16 cellular contexts compared by ENCODE assay signal in the genomic region with DNA sequence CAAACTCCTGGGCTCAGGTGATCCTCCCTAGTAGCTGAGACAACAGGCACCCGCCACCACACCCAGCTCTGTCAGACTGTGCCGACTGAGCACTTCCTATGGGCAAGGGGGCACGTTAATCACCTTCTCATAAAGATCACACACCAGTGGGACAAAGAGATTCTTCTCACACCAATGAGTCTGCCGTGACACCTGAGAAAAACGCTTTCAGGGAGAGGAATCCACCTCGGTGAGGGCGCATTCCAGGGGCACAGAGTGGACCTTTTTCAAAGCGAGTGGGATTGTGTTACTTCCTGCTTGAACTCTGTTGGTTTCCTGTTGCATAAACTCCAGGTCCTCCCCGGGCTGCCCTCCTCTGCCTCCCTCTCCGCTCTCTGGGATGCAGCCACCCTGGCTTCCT. TPM values are rescaled to one million over a fixed set of nuclear protein-coding genes. Genes with fewer than 3 reads are reported as not detected.
A peak's percentile ranks its signal among the peaks of the same experiment; 100 is the strongest.
DNase-seq lines count a peak whose midpoint lies in the region; ATAC-seq, FAIRE-seq and TF ChIP-seq lines count a peak whose summit lies in the region.
"Had no signal": no experiment of that assay in that cellular context is flagged by ENCODE, and none has a peak within 500 bp of the region (broad histone marks: within the 10 kb centered on the region; RNA-seq: fewer than 3 reads in every experiment).

No MANE protein-coding gene starts in this region.

- H3K23ac ChIP-seq in trophoblast cell (ENCODE audit: low read length): no peak overlapping the region

- no TSS peak for BruUV-seq in endothelial cell of umbilical vein (replicated peaks; lab: Mats Ljungman, UMichigan)
- BruUV-seq in OCI-LY7 (replicated peaks; lab: Mats Ljungman, UMichigan): no TSS peak

- H3K18ac ChIP-seq in trophoblast cell (ENCODE audit: low read length): no peak overlapping the region

- no peak overlapping the region for H4K12ac ChIP-seq in trophoblast cell (ENCODE audit: low read depth, low read length)

- H3K9me3 ChIP-seq in endothelial cell of umbilical vein (replicated peaks; ENCODE audit: control insufficient read depth, insufficient read depth, low read length) (no peaks in the 10 kb centered on the region), trophoblast cell (ENCODE audit: insufficient read depth, low read depth, low read length) (peaks cover 1% of the 10 kb centered on the region), OCI-LY7 (ENCODE audit: low read length) (no peaks in the 10 kb centered on the region), suprapubic skin (no peaks in the 10 kb centered on the region)
- H3K9me3 ChIP-seq: uterus had no signal

- H2BK5ac ChIP-seq in trophoblast cell (ENCODE audit: low read depth, low read length, poor library complexity): no peak overlapping the region

- WGBS in trophoblast cell (ENCODE audit: extremely low coverage, insufficient coverage, insufficient read length): no CpG with 5 or more reads among the region's 10 CpGs
- WGBS in suprapubic skin: 79% methylated on average over 10 of the region's 10 CpGs

- no peak overlapping the region for H2AK5ac ChIP-seq in trophoblast cell (ENCODE audit: low read length)

- H3K9me2 ChIP-seq in OCI-LY7 (ENCODE audit: insufficient read depth, low read length): no peaks in the 10 kb centered on the region

- H3K27ac ChIP-seq in endothelial cell of umbilical vein (ENCODE audit: insufficient read depth, low read depth, low read length): no peak overlapping the region
- H3K27ac ChIP-seq in trophoblast cell (ENCODE audit: low read depth, low read length): no peak overlapping the region
- no peak overlapping the region for H3K27ac ChIP-seq in OCI-LY7 (ENCODE audit: low read depth, low read length, poor library complexity, severe bottlenecking)
- no peak overlapping the region for H3K27ac ChIP-seq in suprapubic skin
- H3K27ac ChIP-seq: uterus had no signal

- POLR2A ChIA-PET in endothelial cell of umbilical vein (lab: Charles Lee) (no interaction called here), OCI-LY7 (lab: Charles Lee) (interaction anchor here (0.8 to 1.0 kb wide), 2 partner anchors 9 to 16 kb away, joined by 3 to 4 read pairs; no protein-coding TSS in a partner anchor)

- H2BK120ac ChIP-seq in trophoblast cell (ENCODE audit: insufficient read depth, low read length, poor library complexity): no peak overlapping the region

- H4K91ac ChIP-seq in trophoblast cell (ENCODE audit: low read depth, low read length): no peak overlapping the region

- no peak overlapping the region for H3K4ac ChIP-seq in trophoblast cell (ENCODE audit: low read depth, low read length)

- TF ChIP-seq POLR2A in NB4 (IDR thresholded peaks at IDR 0.05; ENCODE audit: extremely low read depth, insufficient read length) (peak; percentile 19), endothelial cell of umbilical vein (IDR thresholded peaks at IDR 0.05; ENCODE audit: low read depth, low read length) (no peak), suprapubic skin (IDR thresholded peaks at IDR 0.05) (no peak)

- H3K27me3 ChIP-seq in endothelial cell of umbilical vein (ENCODE audit: control insufficient read depth in 2 of 2, insufficient read depth in 2 of 2, low read length in 2 of 2) (no peaks in the 10 kb centered on the region), trophoblast cell (ENCODE audit: insufficient read depth, low read length) (no peaks in the 10 kb centered on the region), suprapubic skin (no peaks in the 10 kb centered on the region)
- H3K27me3 ChIP-seq: uterus had no signal

- H2BK12ac ChIP-seq in trophoblast cell (ENCODE audit: low read length): no peak overlapping the region

- peak overlapping the region; percentile 26 for H4K8ac ChIP-seq in trophoblast cell (ENCODE audit: low read depth, low read length)

- dilution Hi-C loops in endothelial cell of umbilical vein (cut with MboI; ENCODE audit: extremely low pct_ligation_motif_present, low sequenced_read_pairs): no loop called here

- ATAC-seq in HG03280 (IDR thresholded peaks at IDR 0.05; ENCODE audit: unreplicated experiment): no peak
- ATAC-seq: stimulated activated memory B cell treated with anti-CD40 and anti-IgM and Interleukin-4, amounts not matched to agents 10 μg/mL and 1 μg/mL and 100 μg/mL, for 72 hours had no signal

- H3K79me2 ChIP-seq in endothelial cell of umbilical vein (ENCODE audit: control insufficient read depth, insufficient read depth, low read length) (no peaks in the 10 kb centered on the region), trophoblast cell (ENCODE audit: control insufficient read depth, insufficient read depth, low read length, poor library complexity) (no peaks in the 10 kb centered on the region), OCI-LY7 (ENCODE audit: insufficient read depth, low read depth, low read length) (no peaks in the 10 kb centered on the region)

- H3K4me2 ChIP-seq in endothelial cell of umbilical vein (ENCODE audit: insufficient read depth, low read length) (peak overlapping the region; percentile 67), trophoblast cell (ENCODE audit: low read length) (no peak overlapping the region), OCI-LY7 (ENCODE audit: low read length) (no peak overlapping the region)

- no peaks in the 10 kb centered on the region for H4K20me1 ChIP-seq in endothelial cell of umbilical vein (replicated peaks; ENCODE audit: control insufficient read depth, extremely low read depth, insufficient read depth, low read length)
- H4K20me1 ChIP-seq in OCI-LY7 (ENCODE audit: insufficient read depth, low read length): no peaks in the 10 kb centered on the region

- H3K14ac ChIP-seq in trophoblast cell (ENCODE audit: low read length): no peak overlapping the region

- no peaks in the 10 kb centered on the region for H3K36me3 ChIP-seq in endothelial cell of umbilical vein (ENCODE audit: control insufficient read depth in 2 of 2, extremely low read depth in 1 of 2, insufficient read depth in 2 of 2, low read length in 2 of 2)
- H3K36me3 ChIP-seq in trophoblast cell (ENCODE audit: control insufficient read depth in 1 of 2, insufficient read depth in 2 of 2, low read length in 2 of 2): no peaks in the 10 kb centered on the region
- H3K36me3 ChIP-seq in OCI-LY7 (ENCODE audit: insufficient read depth, low read length): no peaks in the 10 kb centered on the region
- H3K36me3 ChIP-seq in suprapubic skin: no peaks in the 10 kb centered on the region
- H3K36me3 ChIP-seq: uterus had no signal

- H2AFZ ChIP-seq in endothelial cell of umbilical vein (ENCODE audit: low read depth, low read length) (peak overlapping the region; percentile 87), trophoblast cell (ENCODE audit: insufficient read depth, low read length, poor library complexity) (no peak overlapping the region), OCI-LY7 (ENCODE audit: low read length) (no peak overlapping the region)

- peak; percentile 86 for FAIRE-seq in endothelial cell of umbilical vein (lab: Jason Lieb, UNC)
- FAIRE-seq: astrocyte, GM18507 had no signal

- DNase-seq in SIG-M5 treated with dmso at 0.1 percent for 504 hours (lab: John Stamatoyannopoulos, UW; ENCODE audit: unreplicated experiment) (peak; percentile 54), SIG-M5 (lab: John Stamatoyannopoulos, UW) (no peak), NB4 (ENCODE audit: low read depth) (peak; percentile 72), endothelial cell of umbilical vein (ENCODE audit: low read depth, low spot score) (peak; percentile 16), trophoblast cell (no peak), OCI-LY7 (ENCODE audit: low spot score) (no peak), suprapubic skin (ENCODE audit: low spot score in 2 of 2) (no peak)
- DNase-seq: activated CD4-positive, alpha-beta T cell treated with anti-CD3 and anti-CD28 coated beads, Interleukin-2, amount 10 ng/mL, durations not matched to agents 24 days and 14 days; H9; NCI-H2029 treated with DMSO at 0.1 percent for 48 hours; NCI-H526 treated with DMSO at 0.1 percent for 48 hours; uterus had no signal

- peaks cover 3% of the 10 kb centered on the region for H3K79me1 ChIP-seq in trophoblast cell (ENCODE audit: low read length)

- intact Hi-C loops in endothelial cell of umbilical vein (cut with micrococcal nuclease) (no loop called here), OCI-LY7 (cut with micrococcal nuclease; ENCODE audit: unreplicated experiment) (no loop called here)

- TF ChIP-seq EP300 in suprapubic skin (IDR thresholded peaks at IDR 0.05): no peak

- peak overlapping the region; percentile 51 for H3K4me3 ChIP-seq in NB4 (ENCODE audit: low read depth, low read length)
- no peak overlapping the region for H3K4me3 ChIP-seq in endothelial cell of umbilical vein (replicated peaks in 1 of 3; ENCODE audit: insufficient read depth in 1 of 3, low read depth in 1 of 3, low read length in 3 of 3)
- H3K4me3 ChIP-seq in trophoblast cell (ENCODE audit: low read depth, low read length): no peak overlapping the region
- H3K4me3 ChIP-seq in OCI-LY7 (ENCODE audit: low read depth, low read length, poor library complexity, severe bottlenecking): no peak overlapping the region
- no peak overlapping the region for H3K4me3 ChIP-seq in suprapubic skin
- H3K4me3 ChIP-seq: uterus had no signal

- H3K9me1 ChIP-seq in endothelial cell of umbilical vein (replicated peaks; ENCODE audit: control insufficient read depth, extremely low read depth, insufficient read depth, low read length): no peaks in the 10 kb centered on the region

- CTCF ChIA-PET in endothelial cell of umbilical vein (lab: Charles Lee) (interaction anchor here (1.1 kb wide), 1 partner anchor 24 kb away, joined by 3 read pairs; no protein-coding TSS in a partner anchor), OCI-LY7 (lab: Charles Lee; ENCODE audit: unreplicated experiment) (no interaction called here)

- H3K4me1 ChIP-seq in endothelial cell of umbilical vein (ENCODE audit: control insufficient read depth, extremely low read depth, insufficient read depth, low read length) (peaks cover 9% of the 10 kb centered on the region), trophoblast cell (ENCODE audit: control insufficient read depth in 1 of 2, insufficient read depth in 2 of 2, low read length in 2 of 2) (peaks cover 0 to 4% of the 10 kb centered on the region in 2 experiments), OCI-LY7 (ENCODE audit: insufficient read depth, low read length, poor library complexity, severe bottlenecking) (peaks cover 41% of the 10 kb centered on the region), suprapubic skin (no peaks in the 10 kb centered on the region)
- H3K4me1 ChIP-seq: uterus had no signal

- H3K9ac ChIP-seq in endothelial cell of umbilical vein (replicated peaks; ENCODE audit: extremely low read depth, insufficient read depth, low read length) (no peak overlapping the region), trophoblast cell (ENCODE audit: low read length) (no peak overlapping the region)

- no peak for TF ChIP-seq CTCF in NB4 (IDR thresholded peaks at IDR 0.05; ENCODE audit: low read depth, low read length)
- TF ChIP-seq CTCF in endothelial cell of umbilical vein (IDR thresholded peaks at IDR 0.05; ENCODE audit: extremely low read depth in 1 of 2, insufficient read depth in 1 of 2, low read depth in 1 of 2, low read length in 2 of 2): no peak
- TF ChIP-seq CTCF in OCI-LY7 (conservative IDR thresholded peaks at IDR 0.05; ENCODE audit: low read length): no peak
- no peak for TF ChIP-seq CTCF in suprapubic skin (IDR thresholded peaks at IDR 0.05)

RNA-seq across cellular contexts. Expression of a gene that starts 17.5 kb away (rescaled TPM):
- total RNA-seq in endothelial cell of umbilical vein (125 TPM in 2 replicates), OCI-LY7 (2022) (99.0 and 112 TPM in 2 replicates), suprapubic skin (10 to 100 TPM; 25.6 to 38.1 (median 29.0) TPM)
- polyA plus RNA-seq in endothelial cell of umbilical vein: 133 and 141 TPM in 2 replicates
- polyA plus RNA-seq in endothelial cell of umbilical vein (2011; cell fraction: cytosol; rRNA removed): 88.9 and 96.7 TPM in 2 replicates
- 99.8 and 106 TPM in 2 replicates for polyA plus RNA-seq in endothelial cell of umbilical vein (2011; cell fraction: nucleus; rRNA removed)
- 97.9 and 111 TPM in 2 replicates for polyA plus RNA-seq in endothelial cell of umbilical vein (2012)
- 101 and 103 TPM in 2 replicates for polyA minus RNA-seq in endothelial cell of umbilical vein
- polyA minus RNA-seq in endothelial cell of umbilical vein (2011; cell fraction: cytosol; rRNA and poly(A)+ RNA removed): 54.0 TPM
- polyA minus RNA-seq in endothelial cell of umbilical vein (2011; cell fraction: nucleus; rRNA and poly(A)+ RNA removed): 34.3 and 35.2 TPM in 2 replicates
- polyA plus RNA-seq in trophoblast cell (2013): 102 and 105 TPM in 2 replicates
- 24.4 and 42.9 TPM in 2 replicates for total RNA-seq in OCI-LY7 (2014; rRNA removed; shearing (Covaris generic))

RNA-seq across cellular contexts. Expression of a gene that starts 33.3 kb away (rescaled TPM):
- total RNA-seq in endothelial cell of umbilical vein: 875 and 911 TPM in 2 replicates
- 1,040 and 1,305 TPM in 2 replicates for polyA plus RNA-seq in endothelial cell of umbilical vein
- polyA plus RNA-seq in endothelial cell of umbilical vein (2011; cell fraction: cytosol; rRNA removed): 1,913 and 1,931 TPM in 2 replicates
- 1,373 and 1,721 TPM in 2 replicates for polyA plus RNA-seq in endothelial cell of umbilical vein (2011; cell fraction: nucleus; rRNA removed)
- polyA plus RNA-seq in endothelial cell of umbilical vein (2012): 1,239 and 1,518 TPM in 2 replicates
- polyA minus RNA-seq in endothelial cell of umbilical vein: 537 and 767 TPM in 2 replicates
- 247 TPM for polyA minus RNA-seq in endothelial cell of umbilical vein (2011; cell fraction: cytosol; rRNA and poly(A)+ RNA removed)
- polyA minus RNA-seq in endothelial cell of umbilical vein (2011; cell fraction: nucleus; rRNA and poly(A)+ RNA removed): 157 and 183 TPM in 2 replicates
- 1,300 and 1,363 TPM in 2 replicates for polyA plus RNA-seq in trophoblast cell (2013)
- total RNA-seq in OCI-LY7 (2014; rRNA removed; shearing (Covaris generic)): 425 and 431 TPM in 2 replicates
- total RNA-seq in OCI-LY7 (2022): 616 and 682 TPM in 2 replicates
- 1,000 to 10,000 TPM; 1,287 to 1,717 (median 1,373) TPM for total RNA-seq in suprapubic skin

Comparison
In these comparisons a context has a peak if more than half of its experiments do, and no peak if none do; other contexts are left out.
1. DNase-seq: peak in SIG-M5 treated with dmso at 0.1 percent for 504 hours (single experiment), NB4 (single experiment) and endothelial cell of umbilical vein (single experiment); none in SIG-M5 (single experiment), trophoblast cell (0 of 2), OCI-LY7 (single experiment) and suprapubic skin (0 of 2).